In genomic region chr6:43052225-43052841, GRCh38 we compare ENCODE assay signal across 1 cellular context.
TF ChIP-seq lines count a peak whose summit lies in the region.

No MANE protein-coding gene starts in this region.

TF ChIP-seq in endothelial cell of umbilical vein, 7 proteins besides CTCF, POLR2A, EP300 and RAD21:
- no peak for TF ChIP-seq FOS (IDR thresholded peaks at IDR 0.05; ENCODE audit: borderline replicate concordance, insufficient read depth, low read length)
- no peak for TF ChIP-seq MYC (IDR thresholded peaks at IDR 0.05; ENCODE audit: low read depth, low read length)
- no peak for TF ChIP-seq JUN (IDR thresholded peaks at IDR 0.05; ENCODE audit: borderline replicate concordance, insufficient read depth, insufficient read length, low read depth)
- no peak for TF ChIP-seq EZH2 (IDR thresholded peaks at IDR 0.05; ENCODE audit: borderline replicate concordance, low read depth, low read length, severe bottlenecking)
- no peak for TF ChIP-seq GATA2 (IDR thresholded peaks at IDR 0.05; ENCODE audit: insufficient read depth, insufficient read length, low read depth, low read length)
- TF ChIP-seq POLR2AphosphoS5 (IDR thresholded peaks at IDR 0.05; ENCODE audit: insufficient read depth, low read depth, low read length), result no peak
- TF ChIP-seq MAX (IDR thresholded peaks at IDR 0.05; ENCODE audit: insufficient read depth, insufficient read length), result no peak
